22 cellular contexts compared by ENCODE assay signal in the genomic region with DNA sequence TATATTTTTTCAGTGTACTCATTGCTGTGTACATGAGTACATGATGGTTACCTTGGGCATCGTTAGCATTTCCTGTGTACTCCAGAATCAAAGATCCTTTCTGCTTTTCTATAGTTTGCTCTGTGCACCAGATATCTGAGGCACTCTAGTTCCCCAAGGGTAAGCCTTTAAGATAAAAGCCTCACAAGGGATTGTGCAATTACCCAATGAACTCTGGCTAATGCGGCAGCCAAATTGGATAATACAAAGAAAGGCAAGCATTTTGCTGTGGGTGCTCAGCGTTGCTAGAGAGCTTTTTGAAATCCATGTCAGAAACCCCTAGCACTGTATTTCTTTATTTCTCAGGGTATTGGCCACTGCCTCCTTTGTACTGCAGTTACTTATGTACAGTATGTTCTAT. TPM values are rescaled to one million over a fixed set of nuclear protein-coding genes. Genes with fewer than 3 reads are reported as not detected.
DNase-seq lines count a peak whose midpoint lies in the region; ATAC-seq lines count a peak whose summit lies in the region.
"Had no signal": no experiment of that assay in that cellular context is flagged by ENCODE, and none has a peak within 500 bp of the region (broad histone marks: within the 10 kb centered on the region; RNA-seq: fewer than 3 reads in every experiment).

No MANE protein-coding gene starts in this region.

- POLR2A ChIA-PET in CD4-positive, alpha-beta memory T cell (lab: Charles Lee; ENCODE audit: partially characterized antibody), result no interaction called here

- no peak for ATAC-seq in HG02973 (IDR thresholded peaks at IDR 0.05; ENCODE audit: unreplicated experiment)
- ATAC-seq: natural killer cell treated with Interleukin-12 subunit alpha and Interleukin-12 subunit beta and Interleukin-15 and Interleukin-18, amount 100 ng/mL, for 72 hours had no signal

- H3K4me1 Mint-ChIP-seq in CD4-positive, alpha-beta memory T cell, result peaks cover 35 to 67% (median 55%) of the 10 kb centered on the region in 4 donors
- H3K4me1 Mint-ChIP-seq in activated naive CD4-positive, alpha-beta T cell treated with anti-CD3 and anti-CD28 coated beads, Interleukin-2, amount 10 ng/mL, durations not matched to agents 7 days and 5 days, result peaks cover 55% of the 10 kb centered on the region

- CTCF ChIA-PET in CD4-positive, alpha-beta memory T cell (lab: Charles Lee; ENCODE audit: partially characterized antibody), result interaction anchor here (1.3 kb wide), 1 partner anchor 8 kb away, joined by 3 read pairs; no protein-coding TSS in a partner anchor
- CTCF ChIA-PET in activated naive CD4-positive, alpha-beta T cell treated with anti-CD3 and anti-CD28 coated beads, Interleukin-2, amount 10 ng/mL, durations not matched to agents 7 days and 5 days (lab: Charles Lee), result no interaction called here

- H3K9me3 Mint-ChIP-seq in CD4-positive, alpha-beta memory T cell, result no peaks in the 10 kb centered on the region
- no peaks in the 10 kb centered on the region for H3K9me3 Mint-ChIP-seq in activated naive CD4-positive, alpha-beta T cell treated with anti-CD3 and anti-CD28 coated beads, Interleukin-2, amount 10 ng/mL, durations not matched to agents 7 days and 5 days
- H3K9me3 Mint-ChIP-seq: activated CD4-positive, alpha-beta T cell treated with anti-CD3 and anti-CD28 coated beads, Interleukin-2, amount 10 ng/mL, durations not matched to agents 24 days and 14 days; natural killer cell treated with Interleukin-12 subunit alpha and Interleukin-12 subunit beta and Interleukin-15 and Interleukin-18, amount 100 ng/mL, for 72 hours had no signal

- peaks cover 3 to 4% of the 10 kb centered on the region in 2 donors for H3K36me3 Mint-ChIP-seq in CD4-positive, alpha-beta memory T cell
- no peaks in the 10 kb centered on the region for H3K36me3 Mint-ChIP-seq in activated naive CD4-positive, alpha-beta T cell treated with anti-CD3 and anti-CD28 coated beads, Interleukin-2, amount 10 ng/mL, durations not matched to agents 7 days and 5 days
- H3K36me3 Mint-ChIP-seq: natural killer cell treated with Interleukin-12 subunit alpha and Interleukin-12 subunit beta and Interleukin-15 and Interleukin-18, amount 100 ng/mL, for 72 hours had no signal

- intact Hi-C loops in CD4-positive, alpha-beta memory T cell (cut with micrococcal nuclease), result loop anchor here (10.0 kb wide), 2 partner anchors 62 to 788 kb away; partner anchors contain the start of genes CAB39L and SETDB2

- no peaks in the 10 kb centered on the region for H3K27me3 Mint-ChIP-seq in CD4-positive, alpha-beta memory T cell
- no peaks in the 10 kb centered on the region for H3K27me3 Mint-ChIP-seq in activated naive CD4-positive, alpha-beta T cell treated with anti-CD3 and anti-CD28 coated beads, Interleukin-2, amount 10 ng/mL, durations not matched to agents 7 days and 5 days
- H3K27me3 Mint-ChIP-seq: activated CD4-positive, alpha-beta T cell treated with anti-CD3 and anti-CD28 coated beads, Interleukin-2, amount 10 ng/mL, durations not matched to agents 24 days and 14 days; natural killer cell treated with Interleukin-12 subunit alpha and Interleukin-12 subunit beta and Interleukin-15 and Interleukin-18, amount 100 ng/mL, for 72 hours had no signal

- H3K27me3 ChIP-seq in CD4-positive, alpha-beta memory T cell (ENCODE audit: insufficient read depth, low read length), result no peaks in the 10 kb centered on the region

- H3K4me3 Mint-ChIP-seq in CD4-positive, alpha-beta memory T cell, result peak overlapping the region in 3 of 8 donors; percentile 27 to 53 (median 43)
- no peak overlapping the region for H3K4me3 Mint-ChIP-seq in activated naive CD4-positive, alpha-beta T cell treated with anti-CD3 and anti-CD28 coated beads, Interleukin-2, amount 10 ng/mL, durations not matched to agents 7 days and 5 days
- H3K4me3 Mint-ChIP-seq: activated CD4-positive, alpha-beta T cell treated with anti-CD3 and anti-CD28 coated beads, Interleukin-2, amount 10 ng/mL, durations not matched to agents 24 days and 14 days; natural killer cell treated with Interleukin-12 subunit alpha and Interleukin-12 subunit beta and Interleukin-15 and Interleukin-18, amount 100 ng/mL, for 72 hours had no signal

- no peaks in the 10 kb centered on the region for H3K36me3 ChIP-seq in CD4-positive, alpha-beta memory T cell (ENCODE audit: insufficient read depth, low read length)

- no peak overlapping the region for H3K4me3 ChIP-seq in CD4-positive, alpha-beta memory T cell (ENCODE audit: low read length in 2 of 2)
- H3K4me3 ChIP-seq: coronary artery, SK-N-MC had no signal

- peak overlapping the region in 5 of 7 donors; percentile 14 to 82 (median 49) for H3K27ac Mint-ChIP-seq in CD4-positive, alpha-beta memory T cell
- no peak overlapping the region for H3K27ac Mint-ChIP-seq in activated naive CD4-positive, alpha-beta T cell treated with anti-CD3 and anti-CD28 coated beads, Interleukin-2, amount 10 ng/mL, durations not matched to agents 7 days and 5 days
- H3K27ac Mint-ChIP-seq: activated CD4-positive, alpha-beta T cell treated with anti-CD3 and anti-CD28 coated beads, Interleukin-2, amount 10 ng/mL, durations not matched to agents 24 days and 14 days had no signal

- no peaks in the 10 kb centered on the region for H3K9me3 ChIP-seq in CD4-positive, alpha-beta memory T cell (ENCODE audit: control insufficient read depth in 1 of 2, low read length in 2 of 2)

- no peak overlapping the region for H3K27ac ChIP-seq in CD4-positive, alpha-beta memory T cell (ENCODE audit: low read depth, low read length)
- H3K27ac ChIP-seq: coronary artery, SK-N-MC had no signal

- DNase-seq in CD4-positive, alpha-beta memory T cell, result no peak
- DNase-seq in MV-4-11 (lab: John Stamatoyannopoulos, UW) (peak; percentile 82), SKM-1 treated with dmso at 0.1 percent for 144 hours (lab: John Stamatoyannopoulos, UW; ENCODE audit: unreplicated experiment) (peak; percentile 73), iris pigment epithelial cell (ENCODE audit: low read depth) (peak; percentile 12), 8988T (no peak), A172 (ENCODE audit: low spot score) (no peak)
- DNase-seq in activated naive CD4-positive, alpha-beta T cell treated with anti-CD3 and anti-CD28 coated beads, Interleukin-2, amount 10 ng/mL, durations not matched to agents 7 days and 5 days, result no peak
- DNase-seq: activated CD4-positive, alpha-beta T cell treated with anti-CD3 and anti-CD28 coated beads, Interleukin-2, amount 10 ng/mL, durations not matched to agents 24 days and 14 days; activated naive CD4-positive, alpha-beta T cell treated with Interleukin-2 at 50 U/mL for 16 hours; DMS153; mesenchymal stem cell; NCI-H1105 treated with DMSO at 0.1 percent for 48 hours; NCI-H510A treated with DMSO at 0.1 percent for 48 hours; stimulated activated CD4-positive, alpha-beta T cell treated with anti-CD3 and anti-CD28 coated beads, Interleukin-15, amount 100 ng/mL, for 24 hours; stimulated activated naive CD4-positive, alpha-beta T cell treated with Interleukin-2 at 50 U/mL for 16 hours; trophoblast cell had no signal

- H3K4me1 ChIP-seq in CD4-positive, alpha-beta memory T cell (ENCODE audit: insufficient read depth, low read length), result peaks cover 57% of the 10 kb centered on the region

RNA-seq across cellular contexts. Expression of gene CYSLTR2, which starts 2.9 kb away (rescaled TPM):
- 1 to 10 TPM; 3.3 to 3.7 TPM for total RNA-seq in CD4-positive, alpha-beta memory T cell
- polyA plus RNA-seq in CD4-positive, alpha-beta memory T cell, result 1 to 10 TPM in 1 of 2 donors, under 1 TPM in 1; 0.68 to 3.3 TPM
- not detected in 2 replicates for total RNA-seq in A172 (2014; rRNA removed; shearing (Covaris generic))
- total RNA-seq: H4 had no signal
- polyA plus RNA-seq: BJ had no signal

Comparison
In these comparisons a context has a peak if more than half of its experiments do, and no peak if none do; other contexts are left out.
1. DNase-seq: peak in MV-4-11 (single experiment), SKM-1 treated with dmso at 0.1 percent for 144 hours (single experiment) and iris pigment epithelial cell (single experiment); none in CD4-positive, alpha-beta memory T cell (0 of 5), 8988T (single experiment), activated naive CD4-positive, alpha-beta T cell treated with anti-CD3 and anti-CD28 coated beads, Interleukin-2, amount 10 ng/mL, durations not matched to agents 7 days and 5 days (single experiment) and A172 (single experiment).